12 cellular contexts compared by ENCODE assay signal in genomic region chr15:70604671-70605070, GRCh38.
DNase-seq lines count a peak whose midpoint lies in the region; ATAC-seq, FAIRE-seq and TF ChIP-seq lines count a peak whose summit lies in the region.
"Had no signal": no experiment of that assay in that cellular context is flagged by ENCODE, and none has a peak within 500 bp of the region (broad histone marks: within the 10 kb centered on the region; RNA-seq: fewer than 3 reads in every experiment).

No MANE protein-coding gene starts in this region.

- H4K20me1 ChIP-seq in K562 (replicated peaks; ENCODE audit: control insufficient read depth, insufficient read depth, low read length): no peaks in the 10 kb centered on the region

- TF ChIP-seq POLR2A in K562 (conservative IDR thresholded peaks at IDR 0.05): no peak

- H3K36me3 ChIP-seq in K562 (ENCODE audit: control insufficient read depth, insufficient read depth, low read length): no peaks in the 10 kb centered on the region
- no peaks in the 10 kb centered on the region for H3K36me3 ChIP-seq in kidney epithelial cell (ENCODE audit: control insufficient read depth, insufficient read depth, low read length)
- H3K36me3 ChIP-seq: left ventricle myocardium inferior had no signal

- TF ChIP-seq RAD21 in K562 (CRISPR knock-in tag; conservative IDR thresholded peaks at IDR 0.05 in 1 of 2, IDR thresholded peaks at IDR 0.05 in 1 of 2): no peak

- CTCF ChIA-PET in K562 (lab: Yijun Ruan, JAX; ENCODE audit: low intra/inter-chr PET ratio): no interaction called here

- H3K4me3 ChIP-seq in K562: no peak overlapping the region
- no peak overlapping the region for H3K4me3 ChIP-seq in kidney epithelial cell (ENCODE audit: low read depth, low read length)
- H3K4me3 ChIP-seq: left ventricle myocardium inferior, skin epidermis had no signal

- H3K27me3 ChIP-seq in K562 (ENCODE audit: control insufficient read depth in 2 of 2, insufficient read depth in 2 of 2, low read length in 2 of 2) (peaks cover 0 to 33% of the 10 kb centered on the region in 2 experiments; a peak in 4 of 5 replicates), kidney epithelial cell (ENCODE audit: control insufficient read depth, insufficient read depth, low read length) (no peaks in the 10 kb centered on the region)

- intact Hi-C loops in K562 (cut with micrococcal nuclease): no loop called here

- H3K9me1 ChIP-seq in K562 (ENCODE audit: control insufficient read depth, insufficient read depth, low read length): no peaks in the 10 kb centered on the region

- ATAC-seq in K562 (no peak), HG03025 (IDR thresholded peaks at IDR 0.05; ENCODE audit: low FRiP score, unreplicated experiment) (no peak)

- H3K4me2 ChIP-seq in K562 (ENCODE audit: insufficient read depth, low read length): no peak overlapping the region

- H2AFZ ChIP-seq in K562 (ENCODE audit: low read depth, low read length): no peak overlapping the region

- no peak overlapping the region; a peak in 1 of 4 replicates for H3K9ac ChIP-seq in K562 (ENCODE audit: insufficient read depth in 1 of 2, low read depth in 2 of 2, low read length in 2 of 2)

- WGBS in K562 (ENCODE audit: insufficient coverage, low coverage, missing lambda C conversion rate): under 1% methylated on average over 15 of the region's 15 CpGs

- FAIRE-seq in K562 (lab: Jason Lieb, UNC): no peak

- H3K4me1 ChIP-seq in K562 (replicated peaks in 1 of 2; ENCODE audit: control insufficient read depth in 2 of 2, insufficient read depth in 2 of 2, low read length in 2 of 2): no peaks in the 10 kb centered on the region; a peak in 1 of 5 replicates

- H3K27ac ChIP-seq in K562 (ENCODE audit: extremely low read depth, low read depth, low read length): no peak overlapping the region

- DNase-seq in HT1080 (ENCODE audit: low read depth) (peak; percentile 59), K562 (ENCODE audit: extremely low read depth in 1 of 4, low spot score in 3 of 4) (no peak), kidney epithelial cell (ENCODE audit: low read depth) (no peak), superior temporal gyrus (ENCODE audit: extremely low spot score) (peak; percentile 32), NCI-H2029 (lab: John Stamatoyannopoulos, UW) (no peak), SKM-1 (lab: John Stamatoyannopoulos, UW; ENCODE audit: unreplicated experiment) (no peak)
- DNase-seq in activated naive CD4-positive, alpha-beta T cell (lab: John Stamatoyannopoulos, UW): no peak
- DNase-seq: activated CD8-positive, alpha-beta memory T cell treated with anti-CD3 and anti-CD28 coated beads for 24 hours; left ventricle myocardium inferior; NCI-H69 had no signal

- no TSS peak for BruUV-seq in K562 (replicated peaks; lab: Mats Ljungman, UMichigan)

- no peaks in the 10 kb centered on the region for H3K9me3 ChIP-seq in K562 (replicated peaks; ENCODE audit: control insufficient read depth, insufficient read depth, low read depth, low read length)

- TF ChIP-seq CTCF in K562 (IDR thresholded peaks at IDR 0.05 in 2 of 3, conservative IDR thresholded peaks at IDR 0.05 in 1 of 3; ENCODE audit: insufficient read depth in 2 of 3, low read depth in 1 of 3, low read length in 3 of 3) (peak in 2 of 3 experiments; percentile 15 to 24; a peak in 3 of 6 replicates), kidney epithelial cell (IDR thresholded peaks at IDR 0.05; ENCODE audit: insufficient read depth, low read length, poor library complexity, severe bottlenecking) (peak; percentile 18)

- H3K79me2 ChIP-seq in K562 (ENCODE audit: control insufficient read depth, insufficient read depth, low read length): no peaks in the 10 kb centered on the region

- no peak for TF ChIP-seq EP300 in K562 (IDR thresholded peaks at IDR 0.05; ENCODE audit: low read length)

- in situ Hi-C loops in K562 (cut with MboI): no loop called here

- POLR2A ChIA-PET in K562 (lab: Yijun Ruan, JAX): no interaction called here

TF ChIP-seq in K562, 482 proteins besides CTCF, POLR2A, EP300 and RAD21:
- TF ChIP-seq HMGN3 (IDR thresholded peaks at IDR 0.05; ENCODE audit: borderline replicate concordance, extremely low read depth, insufficient read length, low read depth, low read length): no peak
- TF ChIP-seq RFX7 (CRISPR knock-in tag; IDR thresholded peaks at IDR 0.05): no peak
- TF ChIP-seq CTBP1 (IDR thresholded peaks at IDR 0.05; ENCODE audit: borderline replicate concordance): no peak
- TF ChIP-seq MCM2 (IDR thresholded peaks at IDR 0.05; ENCODE audit: low read depth): no peak
- TF ChIP-seq TRIM24 (IDR thresholded peaks at IDR 0.05): no peak
- TF ChIP-seq UBTF (IDR thresholded peaks at IDR 0.05; ENCODE audit: borderline replicate concordance in 1 of 2, low read depth in 2 of 2, low read length in 2 of 2): no peak
- TF ChIP-seq MECOM (CRISPR knock-in tag; IDR thresholded peaks at IDR 0.05): no peak
- no peak for TF ChIP-seq EP400 (IDR thresholded peaks at IDR 0.05)
- TF ChIP-seq PREB (CRISPR knock-in tag; IDR thresholded peaks at IDR 0.05): no peak
- no peak for TF ChIP-seq MITF (IDR thresholded peaks at IDR 0.05)
- no peak for TF ChIP-seq ATF1 (CRISPR knock-in tag; IDR thresholded peaks at IDR 0.05)
- TF ChIP-seq ATF1 (tag; IDR thresholded peaks at IDR 0.05): no peak
- no peak for TF ChIP-seq ARID3B (CRISPR knock-in tag; IDR thresholded peaks at IDR 0.05; ENCODE audit: borderline replicate concordance)

Comparison
In these comparisons a context has a peak if more than half of its experiments do, and no peak if none do; other contexts are left out.
1. DNase-seq: peak in HT1080 (single experiment) and superior temporal gyrus (single experiment); none in K562 (0 of 4), kidney epithelial cell (single experiment), NCI-H2029 (single experiment), SKM-1 (single experiment) and activated naive CD4-positive, alpha-beta T cell (0 of 4).